In the genomic region with DNA sequence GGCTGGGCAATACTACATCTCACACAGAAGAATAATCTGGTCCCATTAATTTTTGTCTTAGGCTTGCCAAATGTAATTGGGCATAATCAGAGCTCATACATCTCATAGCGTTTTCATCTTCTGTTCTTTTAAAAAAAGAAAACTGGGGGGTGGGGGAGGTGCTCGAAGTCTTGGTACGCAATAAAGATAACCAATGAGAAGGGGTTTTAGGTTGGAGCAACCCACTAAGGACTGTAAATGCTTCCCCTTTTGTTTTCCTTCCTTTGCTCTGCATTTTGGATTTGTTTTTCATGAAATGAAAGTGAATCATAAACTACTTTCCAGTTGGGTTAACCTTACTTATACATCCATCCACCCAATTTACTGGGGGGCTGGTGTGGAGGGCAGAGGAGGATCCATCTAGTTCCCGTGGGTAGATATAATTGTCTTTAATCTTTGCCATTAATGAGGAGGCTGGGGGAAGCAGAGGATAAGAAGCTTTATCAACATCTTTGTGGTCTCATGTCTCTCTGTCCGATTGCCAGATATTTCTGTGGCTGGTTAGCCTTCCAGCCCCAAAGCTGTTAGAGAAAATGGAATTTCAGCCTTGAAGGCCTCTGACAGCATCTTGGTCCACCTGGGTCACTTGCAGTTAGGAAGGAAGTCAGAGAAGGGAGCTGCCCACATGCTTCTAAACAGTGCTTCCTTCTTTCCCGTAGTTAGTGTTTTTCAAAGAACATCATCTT, we compare ENCODE assay signal across 18 cellular contexts. TPM values are rescaled to one million over a fixed set of nuclear protein-coding genes. Genes with fewer than 3 reads are reported as not detected.
A peak's percentile ranks its signal among the peaks of the same experiment; 100 is the strongest.
DNase-seq lines count a peak whose midpoint lies in the region; ATAC-seq and TF ChIP-seq lines count a peak whose summit lies in the region.
"Had no signal": no experiment of that assay in that cellular context is flagged by ENCODE, and none has a peak within 500 bp of the region (broad histone marks: within the 10 kb centered on the region; RNA-seq: fewer than 3 reads in every experiment).

No MANE protein-coding gene starts in this region.

- in situ Hi-C loops in astrocyte of the cerebellum (cut with HindIII; ENCODE audit: low sequenced_read_pairs) = loop anchor here (5.0 kb wide), 1 partner anchor 52 kb away; no protein-coding TSS in a partner anchor

- no peak overlapping the region for H3K9ac ChIP-seq in smooth muscle cell (ENCODE audit: low read depth)

- DNase-seq in NOMO-1 (lab: John Stamatoyannopoulos, UW; ENCODE audit: unreplicated experiment in 2 of 2) = peak; percentile 70 to 89
- DNase-seq in astrocyte of the cerebellum (ENCODE audit: low read depth) = peak; percentile 32
- DNase-seq in smooth muscle cell (lab: John Stamatoyannopoulos, UW; ENCODE audit: unreplicated experiment) = no peak
- DNase-seq in NCI-H510A (lab: John Stamatoyannopoulos, UW) = no peak
- DNase-seq in spleen = no peak
- DNase-seq: activated CD4-positive, alpha-beta T cell treated with anti-CD3 and anti-CD28 coated beads, Interleukin-2, amount 50 U/mL, for 4 hours; activated naive CD8-positive, alpha-beta T cell treated with anti-CD3 and anti-CD28 coated beads for 36 hours; activated T-cell treated with anti-CD3 and anti-CD28 coated beads, Interleukin-2, amount 50 U/mL, for 24 hours; C1 segment of cervical spinal cord; cerebellar nuclear complex; left ventricle myocardium superior; NCI-H2107; right cardiac atrium; SHP77; T1000 had no signal

- no peak overlapping the region for H2AFZ ChIP-seq in smooth muscle cell (ENCODE audit: low read depth)

- H3K79me2 ChIP-seq in smooth muscle cell (ENCODE audit: low read depth) = peaks cover 14% of the 10 kb centered on the region

- H3K36me3 ChIP-seq in smooth muscle cell (ENCODE audit: low read depth) (no peaks in the 10 kb centered on the region), spleen (no peaks in the 10 kb centered on the region)
- H3K36me3 ChIP-seq: thoracic aorta had no signal

- H3K4me3 ChIP-seq in astrocyte of the cerebellum (ENCODE audit: low read depth, low read length) (no peak overlapping the region), smooth muscle cell (no peak overlapping the region), spleen (no peak overlapping the region)
- H3K4me3 ChIP-seq: thoracic aorta had no signal

- WGBS in smooth muscle cell (ENCODE audit: low lambda C conversion rate) = 47% methylated on average over 6 of the region's 6 CpGs
- WGBS in spleen, 5 donors = 31 to 54% (median 32%) methylated on average over 6 of the region's 6 CpGs

- peaks cover 11% of the 10 kb centered on the region for H4K20me1 ChIP-seq in smooth muscle cell (ENCODE audit: low read depth)

- intact Hi-C loops in spleen (cut with DNase I; ENCODE audit: low total_unique reads) = no loop called here

- H3F3A ChIP-seq in smooth muscle cell (ENCODE audit: low read depth) = peaks cover 15% of the 10 kb centered on the region

- TF ChIP-seq POLR2A in spleen (IDR thresholded peaks at IDR 0.05) = no peak

- TF ChIP-seq CTCF in astrocyte of the cerebellum (IDR thresholded peaks at IDR 0.05; ENCODE audit: low read depth, low read length, missing control alignments) (no peak), smooth muscle cell (IDR thresholded peaks at IDR 0.05; ENCODE audit: borderline replicate concordance, insufficient read depth, poor library complexity, severe bottlenecking) (no peak), spleen (IDR thresholded peaks at IDR 0.05 in 8 of 11, conservative IDR thresholded peaks at IDR 0.05 in 3 of 11) (no peak)

- H3K4me2 ChIP-seq in smooth muscle cell = peak overlapping the region; percentile 58

- H3K27me3 ChIP-seq in smooth muscle cell (ENCODE audit: low read depth) (no peaks in the 10 kb centered on the region), spleen (replicated peaks in 1 of 7) (no peaks in the 10 kb centered on the region)

- H3K4me1 ChIP-seq in smooth muscle cell (ENCODE audit: low read depth) = peaks cover 30% of the 10 kb centered on the region
- H3K4me1 ChIP-seq in spleen = peaks cover 0 to 14% (median 0%) of the 10 kb centered on the region in 6 donors

- ATAC-seq in GM21717 (IDR thresholded peaks at IDR 0.05; ENCODE audit: unreplicated experiment) = peak; percentile 39
- ATAC-seq in activated CD4-positive, CD25-positive, alpha-beta regulatory T cell treated with anti-CD3 and anti-CD28 coated beads, Interleukin-2, amount 50 U/mL, for 24 hours = no peak
- ATAC-seq: left ventricle myocardium superior, right cardiac atrium had no signal

- H3K27ac ChIP-seq in smooth muscle cell (ENCODE audit: low read depth) (peak overlapping the region; percentile 88), spleen (peak overlapping the region in 2 of 8 donors; percentile 31 to 38)
- H3K27ac ChIP-seq: thoracic aorta had no signal

- H3K9me3 ChIP-seq in smooth muscle cell (replicated peaks; ENCODE audit: low read depth) (no peaks in the 10 kb centered on the region), spleen (no peaks in the 10 kb centered on the region)
- H3K9me3 ChIP-seq: thoracic aorta had no signal

RNA-seq across cellular contexts. Expression of a gene that starts 57.1 kb away (rescaled TPM):
- total RNA-seq in smooth muscle cell = 2.6 and 4.9 TPM in 2 replicates
- 4.3 and 4.6 TPM in 2 replicates for polyA plus RNA-seq in smooth muscle cell
- total RNA-seq in spleen = 1 to 10 TPM; 1.5 to 2.9 (median 2.0) TPM
- under 1 TPM; 0.41 to 0.67 (median 0.58) TPM for polyA plus RNA-seq in spleen

Comparison
In these comparisons a context has a peak if more than half of its experiments do, and no peak if none do; other contexts are left out.
1. DNase-seq: peak in NOMO-1 (2 of 2) and astrocyte of the cerebellum (single experiment); none in smooth muscle cell (single experiment), NCI-H510A (single experiment) and spleen (single experiment).